ENCODE assay signal across 4 cellular contexts in the genomic region with DNA sequence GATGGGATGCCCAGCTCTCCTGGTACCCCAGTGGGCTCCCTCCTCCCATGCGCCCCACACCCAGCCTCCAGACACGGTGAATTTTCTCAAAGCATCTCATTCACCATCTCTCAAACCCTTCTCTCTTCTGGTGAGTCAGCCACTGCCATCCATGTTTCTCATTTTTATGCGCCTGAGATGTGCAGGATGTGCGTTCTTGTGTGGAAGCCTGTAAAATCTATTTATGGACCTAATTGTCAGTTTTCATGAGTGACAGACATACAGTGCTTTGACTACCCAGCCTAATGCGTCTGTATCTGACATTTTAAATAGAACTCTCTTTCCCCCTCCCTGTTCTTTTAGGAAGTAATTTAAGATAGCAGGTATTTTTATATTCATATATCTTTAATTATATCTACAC.
TF ChIP-seq lines count a peak whose summit lies in the region.

No MANE protein-coding gene starts in this region.

TF ChIP-seq in SK-N-SH treated with all-trans-retinoic acid at 6 μM for 48 hours, 23 proteins besides CTCF, POLR2A, EP300 and RAD21:
- TF ChIP-seq ZFP30 (CRISPR knock-in tag; IDR thresholded peaks at IDR 0.05): no peak
- TF ChIP-seq ZNF70 (CRISPR knock-in tag; IDR thresholded peaks at IDR 0.05): no peak
- TF ChIP-seq ISL1 (CRISPR knock-in tag; IDR thresholded peaks at IDR 0.05): peak; percentile 56
- TF ChIP-seq ZNF8 (CRISPR knock-in tag; IDR thresholded peaks at IDR 0.05): no peak
- no peak for TF ChIP-seq RARB (CRISPR knock-in tag; IDR thresholded peaks at IDR 0.05)

TF ChIP-seq in SK-N-SH, 30 proteins besides CTCF, POLR2A, EP300 and RAD21:
- TF ChIP-seq TAF1 (IDR thresholded peaks at IDR 0.05; ENCODE audit: borderline replicate concordance, low read depth, low read length): no peak
- TF ChIP-seq, protein P1, sequence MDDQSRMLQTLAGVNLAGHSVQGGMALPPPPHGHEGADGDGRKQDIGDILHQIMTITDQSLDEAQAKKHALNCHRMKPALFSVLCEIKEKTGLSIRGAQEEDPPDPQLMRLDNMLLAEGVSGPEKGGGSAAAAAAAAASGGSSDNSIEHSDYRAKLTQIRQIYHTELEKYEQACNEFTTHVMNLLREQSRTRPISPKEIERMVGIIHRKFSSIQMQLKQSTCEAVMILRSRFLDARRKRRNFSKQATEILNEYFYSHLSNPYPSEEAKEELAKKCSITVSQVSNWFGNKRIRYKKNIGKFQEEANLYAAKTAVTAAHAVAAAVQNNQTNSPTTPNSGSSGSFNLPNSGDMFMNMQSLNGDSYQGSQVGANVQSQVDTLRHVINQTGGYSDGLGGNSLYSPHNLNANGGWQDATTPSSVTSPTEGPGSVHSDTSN (IDR thresholded peaks at IDR 0.05): no peak
- no peak for TF ChIP-seq FOXJ3 (CRISPR knock-in tag; IDR thresholded peaks at IDR 0.05)
- TF ChIP-seq, protein P2, sequence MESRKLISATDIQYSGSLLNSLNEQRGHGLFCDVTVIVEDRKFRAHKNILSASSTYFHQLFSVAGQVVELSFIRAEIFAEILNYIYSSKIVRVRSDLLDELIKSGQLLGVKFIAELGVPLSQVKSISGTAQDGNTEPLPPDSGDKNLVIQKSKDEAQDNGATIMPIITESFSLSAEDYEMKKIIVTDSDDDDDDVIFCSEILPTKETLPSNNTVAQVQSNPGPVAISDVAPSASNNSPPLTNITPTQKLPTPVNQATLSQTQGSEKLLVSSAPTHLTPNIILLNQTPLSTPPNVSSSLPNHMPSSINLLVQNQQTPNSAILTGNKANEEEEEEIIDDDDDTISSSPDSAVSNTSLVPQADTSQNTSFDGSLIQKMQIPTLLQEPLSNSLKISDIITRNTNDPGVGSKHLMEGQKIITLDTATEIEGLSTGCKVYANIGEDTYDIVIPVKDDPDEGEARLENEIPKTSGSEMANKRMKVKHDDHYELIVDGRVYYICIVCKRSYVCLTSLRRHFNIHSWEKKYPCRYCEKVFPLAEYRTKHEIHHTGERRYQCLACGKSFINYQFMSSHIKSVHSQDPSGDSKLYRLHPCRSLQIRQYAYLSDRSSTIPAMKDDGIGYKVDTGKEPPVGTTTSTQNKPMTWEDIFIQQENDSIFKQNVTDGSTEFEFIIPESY (IDR thresholded peaks at IDR 0.05; ENCODE audit: borderline replicate concordance, low read depth): no peak
- no peak for TF ChIP-seq JUND (IDR thresholded peaks at IDR 0.05)
- TF ChIP-seq TEAD4 (IDR thresholded peaks at IDR 0.05; ENCODE audit: borderline replicate concordance, insufficient read depth): no peak

TF ChIP-seq in H1, 55 proteins besides CTCF, POLR2A, EP300 and RAD21 (continued from another document):
- TF ChIP-seq TAF7 (optimal IDR thresholded peaks at IDR 0.05; ENCODE audit: borderline replicate concordance, low read depth, low read length) (no peak), ASH2L (IDR thresholded peaks at IDR 0.05; ENCODE audit: low read length) (no peak), SIN3A (conservative IDR thresholded peaks at IDR 0.05 in 1 of 2, IDR thresholded peaks at IDR 0.05 in 1 of 2; ENCODE audit: low read depth in 1 of 2, low read length in 2 of 2) (no peak), TEAD4 (IDR thresholded peaks at IDR 0.05; ENCODE audit: low read depth, low read length) (no peak), CBX8 (IDR thresholded peaks at IDR 0.05; ENCODE audit: borderline replicate concordance, low read depth, low read length) (no peak), SIRT6 (IDR thresholded peaks at IDR 0.05; ENCODE audit: low read length) (no peak)

TF ChIP-seq in neural cell, 6 proteins besides CTCF, POLR2A, EP300 and RAD21:
- TF ChIP-seq EZH2 (IDR thresholded peaks at IDR 0.05; ENCODE audit: borderline replicate concordance, insufficient read depth, low read length, poor library complexity, severe bottlenecking) (no peak), SMC3 (conservative IDR thresholded peaks at IDR 0.05; ENCODE audit: poor library complexity) (peak; percentile 35), TAF1 (IDR thresholded peaks at IDR 0.05; ENCODE audit: low read depth) (no peak), POLR2AphosphoS5 (IDR thresholded peaks at IDR 0.05) (peak; percentile 78)
TF ChIP-seq in neural cell: peak in this region for 2.
